ENCODE assay signal across 18 cellular contexts in the genomic region with DNA sequence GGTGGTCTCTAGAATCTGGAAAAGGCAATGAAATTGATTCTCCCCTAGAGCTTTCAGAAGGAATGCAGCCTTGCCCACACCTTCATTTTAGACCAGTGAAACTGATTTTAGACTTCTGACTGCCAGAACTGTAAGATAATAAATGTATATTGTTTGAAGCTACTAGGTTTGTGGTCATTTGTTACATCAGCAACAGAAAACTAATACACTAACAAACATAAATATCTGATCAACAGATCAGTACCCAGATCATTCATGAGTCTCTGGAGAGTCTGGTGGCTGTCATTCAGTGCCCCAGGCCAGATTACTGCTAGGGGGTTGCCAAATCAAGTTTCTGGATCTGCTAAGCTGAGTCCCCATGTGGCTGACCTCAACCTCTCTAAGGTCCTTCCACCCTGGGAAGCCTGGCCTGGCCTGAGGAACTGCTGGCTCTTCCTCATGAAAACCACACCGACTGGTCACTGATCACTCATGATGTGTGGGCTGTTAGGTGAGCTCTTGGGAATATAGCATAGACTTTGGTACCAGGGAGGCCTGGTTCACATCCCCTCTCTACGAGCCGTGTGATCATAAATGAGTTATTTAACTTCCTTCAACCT. TPM values are rescaled to one million over a fixed set of nuclear protein-coding genes. Genes with fewer than 3 reads are reported as not detected.
DNase-seq lines count a peak whose midpoint lies in the region; ATAC-seq, FAIRE-seq and TF ChIP-seq lines count a peak whose summit lies in the region.
"Had no signal": no experiment of that assay in that cellular context is flagged by ENCODE, and none has a peak within 500 bp of the region (broad histone marks: within the 10 kb centered on the region; RNA-seq: fewer than 3 reads in every experiment).

No MANE protein-coding gene starts in this region.

- H2AFZ ChIP-seq in HepG2 (ENCODE audit: low read length) (no peak overlapping the region), mesenchymal stem cell (ENCODE audit: low read depth, low read length) (no peak overlapping the region)
- H2AFZ ChIP-seq: GM23338 had no signal

- WGBS in HepG2 (ENCODE audit: low lambda C conversion rate) = 79% methylated on average over 2 of the region's 3 CpGs
- WGBS in right lobe of liver (ENCODE audit: insufficient coverage, low coverage, low lambda C conversion rate, missing lambda C conversion rate) = 100% methylated on average over 2 of the region's 3 CpGs
- 100% methylated on average over 3 of the region's 3 CpGs for WGBS in mesenchymal stem cell

- no peak overlapping the region for H4K91ac ChIP-seq in mesenchymal stem cell (ENCODE audit: low read length)

- TF ChIP-seq CTCF in HepG2 (CRISPR knock-in tag; IDR thresholded peaks at IDR 0.05) (no peak), right lobe of liver (IDR thresholded peaks at IDR 0.05) (no peak), upper lobe of right lung (IDR thresholded peaks at IDR 0.05) (no peak), colonic mucosa (IDR thresholded peaks at IDR 0.05) (no peak)

- no peak overlapping the region for H2BK15ac ChIP-seq in mesenchymal stem cell (ENCODE audit: low read depth, poor library complexity, severe bottlenecking)

- FAIRE-seq in HepG2 (lab: Jason Lieb, UNC) = no peak
- FAIRE-seq: GM12891 had no signal

- TF ChIP-seq EP300 in HepG2 (IDR thresholded peaks at IDR 0.05; ENCODE audit: low read depth in 2 of 2, low read length in 2 of 2) = no peak
- TF ChIP-seq EP300 in HepG2 (CRISPR knock-in tag; IDR thresholded peaks at IDR 0.05; ENCODE audit: borderline replicate concordance) = no peak

- H2BK12ac ChIP-seq in mesenchymal stem cell (ENCODE audit: low read length in 2 of 2) = no peak overlapping the region

- no peaks in the 10 kb centered on the region for H3K79me2 ChIP-seq in HepG2 (ENCODE audit: insufficient read depth, low read length)

- H3K4me1 ChIP-seq in HepG2 (ENCODE audit: insufficient read depth, low read length) = peaks cover 64% of the 10 kb centered on the region
- H3K4me1 ChIP-seq in right lobe of liver = peaks cover 0 to 26% (median 14%) of the 10 kb centered on the region in 4 donors
- H3K4me1 ChIP-seq in mesenchymal stem cell (ENCODE audit: control insufficient read depth, insufficient read depth, low read depth, low read length) = peaks cover 18% of the 10 kb centered on the region
- no peaks in the 10 kb centered on the region for H3K4me1 ChIP-seq in upper lobe of right lung
- H3K4me1 ChIP-seq in colonic mucosa = no peaks in the 10 kb centered on the region

- H3K9ac ChIP-seq in HepG2 (ENCODE audit: insufficient read depth, low read depth, low read length) (no peak overlapping the region), mesenchymal stem cell (ENCODE audit: low read length) (no peak overlapping the region), colonic mucosa (ENCODE audit: low read depth in 2 of 2, low read length in 2 of 2) (no peak overlapping the region)

- H3K27me3 ChIP-seq in HepG2 (ENCODE audit: control insufficient read depth in 1 of 2, insufficient read depth in 2 of 2, low read length in 2 of 2) = no peaks in the 10 kb centered on the region
- no peaks in the 10 kb centered on the region for H3K27me3 ChIP-seq in right lobe of liver
- no peaks in the 10 kb centered on the region for H3K27me3 ChIP-seq in mesenchymal stem cell (ENCODE audit: control insufficient read depth in 1 of 2, insufficient read depth in 1 of 2, low read length in 2 of 2)
- H3K27me3 ChIP-seq in upper lobe of right lung = no peaks in the 10 kb centered on the region
- H3K27me3 ChIP-seq in colonic mucosa = no peaks in the 10 kb centered on the region
- H3K27me3 ChIP-seq: Peyer's patch had no signal

- H3K27ac ChIP-seq in HepG2 (ENCODE audit: extremely low read length, insufficient read depth, low read length) (no peak overlapping the region), right lobe of liver (no peak overlapping the region), mesenchymal stem cell (ENCODE audit: low read length, poor library complexity, severe bottlenecking) (no peak overlapping the region), upper lobe of right lung (no peak overlapping the region), colonic mucosa (no peak overlapping the region)
- H3K27ac ChIP-seq: 22Rv1, Peyer's patch had no signal

- no peak for TF ChIP-seq RAD21 in HepG2 (CRISPR knock-in tag; IDR thresholded peaks at IDR 0.05)

- DNase-seq in HepG2 (ENCODE audit: low spot score) (no peak), right lobe of liver (no peak), RPMI7951 (ENCODE audit: low read depth) (peak; percentile 68), mesenchymal stem cell (no peak), upper lobe of right lung (no peak), NCI-H2196 (lab: John Stamatoyannopoulos, UW; ENCODE audit: unreplicated experiment) (no peak), colonic mucosa (no peak)
- DNase-seq in activated CD8-positive, alpha-beta memory T cell treated with anti-CD3 and anti-CD28 coated beads, Interleukin-2, amount 50 U/mL, for 48 hours = no peak
- DNase-seq: CD8-positive, alpha-beta T cell; DMS79; GDM1; NCI-H1436 treated with DMSO at 0.1 percent for 48 hours; NCI-H2029 treated with DMSO at 0.1 percent for 48 hours; NCI-H510A; Peyer's patch had no signal

- no peak overlapping the region for H3K18ac ChIP-seq in mesenchymal stem cell (ENCODE audit: low read depth in 1 of 2, low read length in 2 of 2)

- no peak overlapping the region for H3K4me3 ChIP-seq in HepG2 (replicated peaks in 1 of 3; ENCODE audit: insufficient read depth in 1 of 3, low read depth in 2 of 3, low read length in 3 of 3)
- no peak overlapping the region for H3K4me3 ChIP-seq in right lobe of liver
- no peak overlapping the region for H3K4me3 ChIP-seq in mesenchymal stem cell (ENCODE audit: insufficient read depth in 1 of 2, low read depth in 1 of 2, low read length in 2 of 2)
- H3K4me3 ChIP-seq in upper lobe of right lung = no peak overlapping the region
- no peak overlapping the region for H3K4me3 ChIP-seq in colonic mucosa
- H3K4me3 ChIP-seq: GM23338, Peyer's patch had no signal

- ATAC-seq in HepG2 (no peak), right lobe of liver (no peak), upper lobe of right lung (peak; percentile 26)
- ATAC-seq: CD8-positive, alpha-beta T cell; GM23338 had no signal

- H3K36me3 ChIP-seq in HepG2 (replicated peaks in 1 of 2; ENCODE audit: control insufficient read depth in 1 of 2, insufficient read depth in 2 of 2, low read length in 2 of 2) = no peaks in the 10 kb centered on the region
- no peaks in the 10 kb centered on the region for H3K36me3 ChIP-seq in right lobe of liver
- H3K36me3 ChIP-seq in mesenchymal stem cell (ENCODE audit: control insufficient read depth in 1 of 2, insufficient read depth in 2 of 2, low read depth in 1 of 2, low read length in 2 of 2) = no peaks in the 10 kb centered on the region
- H3K36me3 ChIP-seq in upper lobe of right lung = no peaks in the 10 kb centered on the region
- H3K36me3 ChIP-seq in colonic mucosa = no peaks in the 10 kb centered on the region
- H3K36me3 ChIP-seq: Peyer's patch had no signal

- no peaks in the 10 kb centered on the region for H3K79me1 ChIP-seq in mesenchymal stem cell (replicated peaks; ENCODE audit: low read length, poor library complexity, severe bottlenecking)

- intact Hi-C loops in HepG2 (cut with micrococcal nuclease; ENCODE audit: unreplicated experiment) = no loop called here
- intact Hi-C loops in right lobe of liver (cut with DNase I) = no loop called here
- intact Hi-C loops in upper lobe of right lung (cut with DNase I) = no loop called here
- intact Hi-C loops in colonic mucosa (cut with DNase I) = no loop called here

- in situ Hi-C loops in HepG2 (cut with HindIII; ENCODE audit: extremely low pct_ligation_motif_present, low pct_unique_long_range_greater_than_20kb) = no loop called here

- H4K20me1 ChIP-seq in HepG2 (ENCODE audit: insufficient read depth, low read length) = no peaks in the 10 kb centered on the region

- H3K4ac ChIP-seq in mesenchymal stem cell (ENCODE audit: low read depth in 1 of 2, low read length in 2 of 2) = no peak overlapping the region

- no peak overlapping the region for H2BK120ac ChIP-seq in mesenchymal stem cell (ENCODE audit: low read depth, low read length)

- TF ChIP-seq POLR2A in HepG2 (IDR thresholded peaks at IDR 0.05; ENCODE audit: insufficient read depth in 1 of 2, low read depth in 2 of 2, low read length in 2 of 2) (no peak), right lobe of liver (IDR thresholded peaks at IDR 0.05) (no peak)

- H3K14ac ChIP-seq in mesenchymal stem cell (ENCODE audit: low read length in 2 of 2) = peak overlapping the region in 1 of 2 experiments; percentile 46

- no peak overlapping the region for H2BK5ac ChIP-seq in mesenchymal stem cell (ENCODE audit: low read depth, low read length, poor library complexity, severe bottlenecking)

- H3K4me2 ChIP-seq in HepG2 (ENCODE audit: low read depth, low read length) (no peak overlapping the region), mesenchymal stem cell (ENCODE audit: low read length, poor library complexity, severe bottlenecking) (no peak overlapping the region)
- H3K4me2 ChIP-seq: GM23338 had no signal

- CTCF ChIA-PET in HepG2 (lab: Yijun Ruan, JAX; ENCODE audit: low intra/inter-chr PET ratio, low total read pairs) = no interaction called here

- POLR2A ChIA-PET in HepG2 (lab: Yijun Ruan, JAX) = interaction anchor here (0.7 to 3.3 kb wide), 3 partner anchors 9 to 47 kb away, joined by 3 to 20 read pairs (median 15); partner anchors contain the start of gene RPS27L

- BruUV-seq in HepG2 (replicated peaks; lab: Mats Ljungman, UMichigan) = no TSS peak

- H3K23ac ChIP-seq in mesenchymal stem cell (ENCODE audit: low read length in 2 of 2) = no peak overlapping the region

- no peaks in the 10 kb centered on the region for H3K9me3 ChIP-seq in HepG2 (ENCODE audit: low read length)
- H3K9me3 ChIP-seq in right lobe of liver = no peaks in the 10 kb centered on the region
- no peaks in the 10 kb centered on the region for H3K9me3 ChIP-seq in mesenchymal stem cell (ENCODE audit: control insufficient read depth, low read length)
- H3K9me3 ChIP-seq in upper lobe of right lung = no peaks in the 10 kb centered on the region
- H3K9me3 ChIP-seq in colonic mucosa = no peaks in the 10 kb centered on the region
- H3K9me3 ChIP-seq: Peyer's patch had no signal

- H2AK5ac ChIP-seq in mesenchymal stem cell (ENCODE audit: low read length, severe bottlenecking) = peak overlapping the region; percentile 41

- no peak overlapping the region for H4K8ac ChIP-seq in mesenchymal stem cell (ENCODE audit: low read length)

RNA-seq across cellular contexts. Expression of gene LACTB, which starts 11.1 kb away (rescaled TPM):
- 23.0 and 31.0 TPM in 2 replicates for total RNA-seq in HepG2 (2016; rRNA removed; fragmentation: Illumina TruSeq; extraction: Trizol)
- total RNA-seq in HepG2 (2016; cell fraction: cytosol; rRNA removed; fragmentation: Illumina TruSeq; extraction: Trizol; ENCODE audit: low read depth) = 2.6 and 4.7 TPM in 2 replicates
- total RNA-seq in HepG2 (2016; cell fraction: insoluble cytoplasmic fraction; rRNA removed; fragmentation: Illumina TruSeq; extraction: Trizol) = 20.3 and 27.6 TPM in 2 replicates
- total RNA-seq in HepG2 (2016; cell fraction: membrane; rRNA removed; fragmentation: Illumina TruSeq; extraction: Trizol) = 6.4 and 8.7 TPM in 2 replicates
- 10.8 and 14.7 TPM in 2 replicates for total RNA-seq in HepG2 (2016; cell fraction: nucleus; rRNA removed; fragmentation: Illumina TruSeq; extraction: Trizol)
- polyA plus RNA-seq in HepG2 (2011; rRNA removed) = 12.2 and 14.8 TPM in 2 replicates
- polyA plus RNA-seq in HepG2 (2011; cell fraction: cytosol; rRNA removed) = 7.4 and 10.0 TPM in 2 replicates
- polyA plus RNA-seq in HepG2 (2011; cell fraction: nucleus; rRNA removed) = 4.0 and 4.7 TPM in 2 replicates
- 18.6 and 25.3 TPM in 2 replicates for polyA plus RNA-seq in HepG2 (2012)
- polyA plus RNA-seq in HepG2 (2016; cell fraction: cytosol; fragmentation: Illumina TruSeq; extraction: Trizol; ENCODE audit: low read depth) = 2.1 and 2.8 TPM in 2 replicates
- 27.4 and 33.8 TPM in 2 replicates for polyA plus RNA-seq in HepG2 (2016; cell fraction: insoluble cytoplasmic fraction; fragmentation: Illumina TruSeq; extraction: Trizol; ENCODE audit: low read depth)
- polyA plus RNA-seq in HepG2 (2016; cell fraction: membrane; fragmentation: Illumina TruSeq; extraction: Trizol; ENCODE audit: low read depth) = 4.7 and 5.9 TPM in 2 replicates
- 13.9 and 15.3 TPM in 2 replicates for polyA plus RNA-seq in HepG2 (2016; cell fraction: nucleus; fragmentation: Illumina TruSeq; extraction: Trizol; ENCODE audit: insufficient read depth, low read depth)
- polyA minus RNA-seq in HepG2 (2011; rRNA and poly(A)+ RNA removed; ENCODE audit: low replicate concordance) = 2.3 and 2.8 TPM in 2 replicates
- polyA minus RNA-seq in HepG2 (2011; cell fraction: cytosol; rRNA and poly(A)+ RNA removed) = 8.0 and 8.3 TPM in 2 replicates
- polyA minus RNA-seq in HepG2 (2011; cell fraction: nucleus; rRNA and poly(A)+ RNA removed) = 10.9 and 15.3 TPM in 2 replicates
- 10 to 100 TPM; 16.4 to 34.8 (median 21.5) TPM for total RNA-seq in right lobe of liver
- total RNA-seq in RPMI7951 (2014; rRNA removed; shearing (Covaris generic)) = 19.6 and 24.8 TPM in 2 replicates
- polyA plus RNA-seq in mesenchymal stem cell (2013, experiment 1 of 2) = 26.3 TPM
- 26.2 TPM for polyA plus RNA-seq in mesenchymal stem cell (2013, experiment 2 of 2)
- 24.8 TPM for total RNA-seq in upper lobe of right lung
- total RNA-seq in colonic mucosa = 10 to 100 TPM; 14.6 to 29.6 TPM

RNA-seq across cellular contexts. Expression of gene RPS27L, which starts 46.8 kb away (rescaled TPM):
- total RNA-seq in HepG2 (2016; rRNA removed; fragmentation: Illumina TruSeq; extraction: Trizol) (433 and 596 TPM in 2 replicates), right lobe of liver (100 to 1,000 TPM in 3 of 6 experiments, 10 to 100 TPM in 3; 63.9 to 115 (median 99.8) TPM), upper lobe of right lung (196 TPM), colonic mucosa (100 to 1,000 TPM; 205 to 269 TPM)
- total RNA-seq in HepG2 (2016; cell fraction: cytosol; rRNA removed; fragmentation: Illumina TruSeq; extraction: Trizol; ENCODE audit: low read depth) = 167 and 206 TPM in 2 replicates
- 426 and 625 TPM in 2 replicates for total RNA-seq in HepG2 (2016; cell fraction: insoluble cytoplasmic fraction; rRNA removed; fragmentation: Illumina TruSeq; extraction: Trizol)
- 209 and 262 TPM in 2 replicates for total RNA-seq in HepG2 (2016; cell fraction: membrane; rRNA removed; fragmentation: Illumina TruSeq; extraction: Trizol)
- 142 and 149 TPM in 2 replicates for total RNA-seq in HepG2 (2016; cell fraction: nucleus; rRNA removed; fragmentation: Illumina TruSeq; extraction: Trizol)
- 210 and 231 TPM in 2 replicates for polyA plus RNA-seq in HepG2 (2011; rRNA removed)
- polyA plus RNA-seq in HepG2 (2011; cell fraction: cytosol; rRNA removed) = 112 and 159 TPM in 2 replicates
- 53.6 and 77.1 TPM in 2 replicates for polyA plus RNA-seq in HepG2 (2011; cell fraction: nucleus; rRNA removed)
- polyA plus RNA-seq in HepG2 (2012) = 270 and 317 TPM in 2 replicates
- polyA plus RNA-seq in HepG2 (2016; cell fraction: cytosol; fragmentation: Illumina TruSeq; extraction: Trizol; ENCODE audit: low read depth) = 194 and 258 TPM in 2 replicates
- 673 and 714 TPM in 2 replicates for polyA plus RNA-seq in HepG2 (2016; cell fraction: insoluble cytoplasmic fraction; fragmentation: Illumina TruSeq; extraction: Trizol; ENCODE audit: low read depth)
- polyA plus RNA-seq in HepG2 (2016; cell fraction: membrane; fragmentation: Illumina TruSeq; extraction: Trizol; ENCODE audit: low read depth) = 226 and 313 TPM in 2 replicates
- polyA plus RNA-seq in HepG2 (2016; cell fraction: nucleus; fragmentation: Illumina TruSeq; extraction: Trizol; ENCODE audit: insufficient read depth, low read depth) = 277 and 280 TPM in 2 replicates
- polyA minus RNA-seq in HepG2 (2011; rRNA and poly(A)+ RNA removed; ENCODE audit: low replicate concordance) = 12.7 and 14.4 TPM in 2 replicates
- 46.3 and 58.6 TPM in 2 replicates for polyA minus RNA-seq in HepG2 (2011; cell fraction: cytosol; rRNA and poly(A)+ RNA removed)
- polyA minus RNA-seq in HepG2 (2011; cell fraction: nucleus; rRNA and poly(A)+ RNA removed) = 80.2 and 91.3 TPM in 2 replicates
- 233 and 241 TPM in 2 replicates for total RNA-seq in RPMI7951 (2014; rRNA removed; shearing (Covaris generic))
- 252 TPM for polyA plus RNA-seq in mesenchymal stem cell (2013, experiment 1 of 2)
- polyA plus RNA-seq in mesenchymal stem cell (2013, experiment 2 of 2) = 272 TPM
